ENCODE assay signal across 1 cellular context in the genomic region with DNA sequence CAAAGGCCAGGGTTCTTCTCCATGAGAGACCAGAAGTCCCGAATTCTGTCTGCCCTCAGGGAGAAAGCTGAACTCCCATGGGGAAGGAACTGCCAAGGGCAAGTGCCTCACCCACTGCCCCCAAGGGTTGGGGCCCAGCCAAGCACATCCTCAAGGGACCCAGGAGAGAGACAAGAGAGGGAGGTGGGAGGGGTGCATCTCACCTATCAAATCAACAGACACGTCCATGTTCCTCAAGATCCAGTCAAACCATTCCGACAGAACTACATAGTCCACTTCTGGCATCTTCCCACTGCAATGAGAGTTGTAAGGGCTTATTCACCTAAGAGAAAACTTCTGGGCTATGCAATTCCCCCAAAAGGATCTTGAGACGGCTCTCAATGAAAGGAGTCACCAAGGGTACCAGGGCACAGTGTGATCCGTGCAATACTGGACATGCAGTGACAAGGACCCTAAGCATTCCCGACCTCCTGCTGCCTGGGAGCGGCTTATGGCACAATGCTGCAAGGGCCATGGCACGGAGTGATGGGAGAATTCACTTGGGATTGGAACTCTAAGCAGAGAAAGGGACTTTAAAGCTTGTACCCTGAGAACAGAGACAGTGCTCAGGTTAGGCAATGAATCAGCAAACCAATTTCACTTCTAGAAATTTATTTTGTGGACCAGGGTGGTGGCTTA.
TF ChIP-seq lines count a peak whose summit lies in the region.

No MANE protein-coding gene starts in this region.

TF ChIP-seq in endothelial cell of umbilical vein, 7 proteins besides CTCF, POLR2A, EP300 and RAD21:
- TF ChIP-seq MYC (IDR thresholded peaks at IDR 0.05; ENCODE audit: low read depth, low read length) (no peak), EZH2 (IDR thresholded peaks at IDR 0.05; ENCODE audit: borderline replicate concordance, low read depth, low read length, severe bottlenecking) (no peak), POLR2AphosphoS5 (IDR thresholded peaks at IDR 0.05; ENCODE audit: insufficient read depth, low read depth, low read length) (no peak), JUN (IDR thresholded peaks at IDR 0.05; ENCODE audit: borderline replicate concordance, insufficient read depth, insufficient read length, low read depth) (no peak), FOS (IDR thresholded peaks at IDR 0.05; ENCODE audit: borderline replicate concordance, insufficient read depth, low read length) (no peak), GATA2 (IDR thresholded peaks at IDR 0.05; ENCODE audit: insufficient read depth, insufficient read length, low read depth, low read length) (no peak)
- TF ChIP-seq, protein P1, sequence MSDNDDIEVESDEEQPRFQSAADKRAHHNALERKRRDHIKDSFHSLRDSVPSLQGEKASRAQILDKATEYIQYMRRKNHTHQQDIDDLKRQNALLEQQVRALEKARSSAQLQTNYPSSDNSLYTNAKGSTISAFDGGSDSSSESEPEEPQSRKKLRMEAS (IDR thresholded peaks at IDR 0.05; ENCODE audit: insufficient read depth, insufficient read length): no peak
